In the genomic region with DNA sequence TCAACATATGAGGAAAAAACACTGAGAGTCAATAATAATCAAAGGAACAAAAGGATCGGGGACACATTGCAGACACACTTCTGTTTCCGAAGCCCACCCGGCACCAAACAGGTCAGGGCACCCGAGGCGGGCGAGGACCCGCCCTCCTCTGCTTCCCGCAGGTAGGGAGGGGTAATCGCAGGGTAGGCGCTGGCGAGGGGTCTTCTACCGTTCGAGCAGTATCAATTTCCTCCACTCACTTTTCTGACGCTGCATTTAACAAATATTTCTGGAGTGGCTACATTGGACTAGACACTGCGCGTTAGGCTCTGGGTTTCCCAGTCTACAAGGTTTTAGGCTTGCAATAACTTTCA, we compare ENCODE assay signal across 9 cellular contexts. TPM values are rescaled to one million over a fixed set of nuclear protein-coding genes. Genes with fewer than 3 reads are reported as not detected.
DNase-seq lines count a peak whose midpoint lies in the region; ATAC-seq and TF ChIP-seq lines count a peak whose summit lies in the region.
"Had no signal": no experiment of that assay in that cellular context is flagged by ENCODE, and none has a peak within 500 bp of the region (broad histone marks: within the 10 kb centered on the region; RNA-seq: fewer than 3 reads in every experiment).

No MANE protein-coding gene starts in this region.

- H3K27me3 ChIP-seq in HUES6 (ENCODE audit: control insufficient read depth, insufficient read depth, low read length) = no peaks in the 10 kb centered on the region

- H3K27ac Mint-ChIP-seq in MCF 10A (ENCODE audit: low read depth, unreplicated experiment) = peak overlapping the region; percentile 92

- intact Hi-C loops in MCF 10A (cut with micrococcal nuclease) = loop anchor here (5.0 to 10.0 kb wide), 2 partner anchors 172 to 330 kb away; no protein-coding TSS in a partner anchor

- H3K36me3 ChIP-seq in HUES6 (ENCODE audit: control insufficient read depth, insufficient read depth, low read length) (peaks cover 16% of the 10 kb centered on the region), mesodermal cell (ENCODE audit: control insufficient read depth, insufficient read depth, low read length) (peaks cover 13% of the 10 kb centered on the region)

- H3K9me3 ChIP-seq in HUES6 (ENCODE audit: control insufficient read depth, insufficient read depth, low read depth, low read length) (no peaks in the 10 kb centered on the region), mesodermal cell (ENCODE audit: control insufficient read depth, low read length) (no peaks in the 10 kb centered on the region)

- peak overlapping the region; percentile 91 for H3K4me3 Mint-ChIP-seq in MCF 10A (ENCODE audit: unreplicated experiment)

- peaks cover 41% of the 10 kb centered on the region for H3K4me1 Mint-ChIP-seq in MCF 10A (ENCODE audit: insufficient read depth, unreplicated experiment)

- TF ChIP-seq CTCF in 22Rv1 (IDR thresholded peaks at IDR 0.05) (no peak), MCF 10A (IDR thresholded peaks at IDR 0.05; ENCODE audit: unreplicated experiment) (no peak)

- DNase-seq in MCF 10A (ENCODE audit: unreplicated experiment) (no peak), medulla oblongata (ENCODE audit: extremely low spot score) (no peak), cerebellum (ENCODE audit: low spot score) (no peak)
- DNase-seq in activated CD4-positive, alpha-beta T cell treated with anti-CD3 and anti-CD28 coated beads for 1 hour = no peak

- peaks cover 30% of the 10 kb centered on the region for H3K4me1 ChIP-seq in HUES6 (ENCODE audit: control insufficient read depth, insufficient read depth, low read length)
- peaks cover 17% of the 10 kb centered on the region for H3K4me1 ChIP-seq in mesodermal cell (ENCODE audit: control insufficient read depth, insufficient read depth, low read length, poor library complexity, severe bottlenecking)

- H3K9me3 Mint-ChIP-seq in MCF 10A (ENCODE audit: unreplicated experiment) = no peaks in the 10 kb centered on the region

- H3K4me3 ChIP-seq in HUES6 (ENCODE audit: low read depth, low read length) = peak overlapping the region; percentile 98
- H3K4me3 ChIP-seq in mesodermal cell (ENCODE audit: extremely low read depth, insufficient read depth, low read length, poor library complexity, severe bottlenecking) = peak overlapping the region; percentile 81

- CTCF ChIA-PET in MCF 10A (lab: Yijun Ruan, JAX) = no interaction called here

- H3K27ac ChIP-seq in 22Rv1 (peak overlapping the region; percentile 85), HUES6 (ENCODE audit: low read depth, low read length) (peak overlapping the region; percentile 93; the same call in 1 of the 2 replicates), mesodermal cell (ENCODE audit: low read depth, low read length, severe bottlenecking) (no peak overlapping the region)

- no TSS peak for BruUV-seq in MCF 10A (replicated peaks; lab: Mats Ljungman, UMichigan)

- H3K9ac ChIP-seq in HUES6 (ENCODE audit: low read length) = peak overlapping the region; percentile 95

- POLR2A ChIA-PET in MCF 10A (lab: Yijun Ruan, JAX) = no interaction called here

- H3K36me3 Mint-ChIP-seq in MCF 10A (ENCODE audit: insufficient read depth, unreplicated experiment) = peaks cover 29% of the 10 kb centered on the region

- no peak for ATAC-seq in HG02885 (IDR thresholded peaks at IDR 0.05; ENCODE audit: poor library complexity, unreplicated experiment)

- WGBS in mesodermal cell (ENCODE audit: insufficient coverage in 2 of 2), 2 experiments = 2 to 6% methylated on average over 9 to 14 of the region's 16 CpGs

- no peaks in the 10 kb centered on the region for H3K27me3 Mint-ChIP-seq in MCF 10A (ENCODE audit: insufficient read depth, unreplicated experiment)

RNA-seq across cellular contexts. Expression of a gene that starts 1.3 kb away (rescaled TPM):
- total RNA-seq in MCF 10A (2022) = 349 TPM in 2 replicates
- polyA plus RNA-seq in mesodermal cell (2013, experiment 1 of 2) = 211 TPM
- polyA plus RNA-seq in mesodermal cell (2013, experiment 2 of 2) = 217 TPM
- total RNA-seq in cerebellum = 77.3 TPM

RNA-seq across cellular contexts. Expression of a gene that starts 47.1 kb away (rescaled TPM):
- not detected in 2 replicates for total RNA-seq in MCF 10A (2022)
- polyA plus RNA-seq in mesodermal cell (2013, experiment 1 of 2) = not detected
- not detected for polyA plus RNA-seq in mesodermal cell (2013, experiment 2 of 2)
- total RNA-seq in cerebellum = not detected
- total RNA-seq: dermis microvascular lymphatic vessel endothelial cell had no signal
